ENCODE assay signal across 8 cellular contexts in the genomic region with DNA sequence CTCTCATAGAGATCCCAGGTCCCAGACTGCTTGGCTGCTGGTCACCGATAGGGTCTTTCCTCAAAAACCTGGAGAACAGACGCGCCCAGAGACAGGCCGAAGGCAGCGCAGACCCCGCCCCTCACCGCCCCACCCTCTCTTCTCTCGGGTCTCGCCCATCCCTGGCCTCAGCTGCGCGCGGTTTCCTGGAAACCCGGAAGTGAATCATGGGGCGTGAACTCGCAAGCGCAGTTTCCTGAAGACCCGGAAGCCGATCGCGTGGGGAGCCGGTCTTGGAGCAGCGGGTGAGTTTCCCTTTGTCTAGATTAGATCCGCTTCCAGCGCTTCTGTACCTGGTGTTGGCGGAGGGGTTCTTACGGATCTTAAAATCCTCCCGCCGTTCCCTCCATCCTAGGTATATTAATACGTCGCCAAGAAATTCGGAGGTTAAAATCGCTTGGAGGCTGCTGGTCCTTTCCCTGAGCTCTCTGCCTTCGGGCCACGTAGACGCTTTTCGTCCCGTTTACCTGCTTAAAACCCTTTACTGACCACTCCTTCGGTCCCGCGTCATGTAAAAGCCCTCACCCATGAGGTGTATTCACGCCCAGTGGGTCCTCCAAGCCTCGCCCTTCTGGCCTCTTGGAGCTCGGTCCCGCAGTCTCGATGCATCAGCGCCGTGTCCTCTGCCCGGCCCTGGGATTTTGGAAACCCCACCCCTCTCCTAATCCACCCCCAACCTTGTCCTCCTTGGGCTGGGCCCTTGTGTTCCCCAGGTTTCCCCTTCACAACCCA. TPM values are rescaled to one million over a fixed set of nuclear protein-coding genes. Genes with fewer than 3 reads are reported as not detected.
DNase-seq lines count a peak whose midpoint lies in the region; ATAC-seq and TF ChIP-seq lines count a peak whose summit lies in the region.

A gene (plus strand): TSS at position 230 of the 771 bp plus-strand sequence. CDS start 48,293 bp downstream, outside the sequence.

- H3K4me1 Mint-ChIP-seq in central memory CD8-positive, alpha-beta T cell: peaks cover 21% of the 10 kb centered on the region

- in situ Hi-C loops in KBM-7 (cut with MboI; ENCODE audit: low pct_unique_long_range_greater_than_20kb, low sequenced_read_pairs): no loop called here

- peak within 1 kb of the TSS; percentile 72 for H3K4me3 ChIP-seq in kidney epithelial cell (ENCODE audit: low read depth, low read length)

- DNase-seq in HPDE6-E6E7 (ENCODE audit: extremely low spot score) (peak; percentile 62), kidney epithelial cell (ENCODE audit: low read depth) (peak; percentile 70), KBM-7 (no peak)
- DNase-seq in activated CD4-positive, alpha-beta T cell treated with anti-CD3 and anti-CD28 coated beads for 24 hours (ENCODE audit: low read depth in 2 of 2): peak; percentile 44 to 49
- peak in 1 of 2 donors; percentile 20 for DNase-seq in central memory CD8-positive, alpha-beta T cell (ENCODE audit: low spot score in 2 of 2)
- DNase-seq in stimulated activated CD4-positive, alpha-beta T cell treated with anti-CD3 and anti-CD28 coated beads, Interleukin-1b, Interleukin-23, amount 100 ng/mL, for 4 hours (ENCODE audit: low read depth in 2 of 2): peak; percentile 47 to 52

- no peaks in the 10 kb centered on the region for H3K27me3 ChIP-seq in kidney epithelial cell (ENCODE audit: control insufficient read depth, insufficient read depth, low read length)

- peaks cover 60% of the 10 kb centered on the region for H3K9me3 Mint-ChIP-seq in central memory CD8-positive, alpha-beta T cell

- H3K36me3 Mint-ChIP-seq in central memory CD8-positive, alpha-beta T cell (ENCODE audit: insufficient read depth): peaks cover 10% of the 10 kb centered on the region

- ATAC-seq in central memory CD8-positive, alpha-beta T cell (replicated peaks; ENCODE audit: extremely low read depth, poor library complexity, severe bottlenecking): peak; percentile 64
- ATAC-seq in HG02623 (IDR thresholded peaks at IDR 0.05; ENCODE audit: unreplicated experiment): no peak
- no peak for ATAC-seq in GM18867 (IDR thresholded peaks at IDR 0.05; ENCODE audit: unreplicated experiment)

- H3K27ac Mint-ChIP-seq in central memory CD8-positive, alpha-beta T cell (ENCODE audit: low read depth): no peak within 1 kb of the TSS

- H3K4me3 Mint-ChIP-seq in central memory CD8-positive, alpha-beta T cell: peak within 1 kb of the TSS; percentile 79

- TF ChIP-seq CTCF in kidney epithelial cell (IDR thresholded peaks at IDR 0.05; ENCODE audit: insufficient read depth, low read length, poor library complexity, severe bottlenecking): no peak

- peaks cover 9% of the 10 kb centered on the region for H3K27me3 Mint-ChIP-seq in central memory CD8-positive, alpha-beta T cell

- no peaks in the 10 kb centered on the region for H3K36me3 ChIP-seq in kidney epithelial cell (ENCODE audit: control insufficient read depth, insufficient read depth, low read length)

RNA-seq across cellular contexts. Expression of the gene that starts here (rescaled TPM):
- total RNA-seq in kidney epithelial cell: 3.8 and 4.0 TPM in 2 replicates
